In genomic region chr18:55589625-55590291, GRCh38 we compare ENCODE assay signal across 8 cellular contexts. TPM values are rescaled to one million over a fixed set of nuclear protein-coding genes. Genes with fewer than 3 reads are reported as not detected.
DNase-seq lines count a peak whose midpoint lies in the region; ATAC-seq and TF ChIP-seq lines count a peak whose summit lies in the region.

No MANE protein-coding gene starts in this region.

- H3K27ac Mint-ChIP-seq in CD4-positive, alpha-beta memory T cell: no peak overlapping the region

- H3K4me3 Mint-ChIP-seq in CD4-positive, alpha-beta memory T cell: peak overlapping the region in 7 of 8 donors; percentile 39 to 87 (median 73)

- peaks cover 36% of the 10 kb centered on the region in 2 donors for H3K27me3 Mint-ChIP-seq in CD4-positive, alpha-beta memory T cell

- intact Hi-C loops in CD4-positive, alpha-beta memory T cell (cut with micrococcal nuclease): no loop called here
- intact Hi-C loops in mucosa of descending colon (cut with DNase I, micrococcal nuclease): loop anchor here (5.0 to 10.0 kb wide), 2 partner anchors 165 to 352 kb away; no protein-coding TSS in a partner anchor

- DNase-seq in CD4-positive, alpha-beta memory T cell: peak; percentile 21 to 55 (median 46)
- peak; percentile 33 to 98 (median 92) for DNase-seq in HUDEP-2 (lab: John Stamatoyannopoulos, UW; ENCODE audit: unreplicated experiment in 76 of 76)
- peak; percentile 84 for DNase-seq in NT2/D1 (ENCODE audit: low read depth, low spot score)
- DNase-seq in activated T-cell treated with anti-CD3 and anti-CD28 coated beads for 48 hours (ENCODE audit: low read depth): peak; percentile 70
- DNase-seq in erythroblast (lab: John Stamatoyannopoulos, UW): peak; percentile 98
- peak; percentile 91 to 95 (median 91) for DNase-seq in mucosa of descending colon
- DNase-seq in stimulated activated CD8-positive, alpha-beta memory T cell treated with anti-CD3 and anti-CD28 coated beads, Interleukin-2, amount 100 ng/mL, for 48 hours (ENCODE audit: low read depth in 2 of 2): peak; percentile 57 to 70

- peaks cover 0 to 3% of the 10 kb centered on the region in 2 donors for H3K36me3 Mint-ChIP-seq in CD4-positive, alpha-beta memory T cell

- CTCF ChIA-PET in CD4-positive, alpha-beta memory T cell (lab: Charles Lee; ENCODE audit: partially characterized antibody): no interaction called here

- peak; percentile 87 for ATAC-seq in GM21360 (IDR thresholded peaks at IDR 0.05; ENCODE audit: unreplicated experiment)
- peak; percentile 97 for ATAC-seq in mucosa of descending colon

- peaks cover 5% of the 10 kb centered on the region for H3K27me3 ChIP-seq in CD4-positive, alpha-beta memory T cell (ENCODE audit: insufficient read depth, low read length)
- no peaks in the 10 kb centered on the region for H3K27me3 ChIP-seq in NT2/D1 (ENCODE audit: insufficient read depth, insufficient read length)

- POLR2A ChIA-PET in CD4-positive, alpha-beta memory T cell (lab: Charles Lee; ENCODE audit: partially characterized antibody): no interaction called here

- H3K4me1 Mint-ChIP-seq in CD4-positive, alpha-beta memory T cell: peaks cover 9 to 24% (median 12%) of the 10 kb centered on the region in 4 donors

- TF ChIP-seq CTCF in mucosa of descending colon (IDR thresholded peaks at IDR 0.05): no peak

- H3K4me3 ChIP-seq in CD4-positive, alpha-beta memory T cell (ENCODE audit: low read length in 2 of 2): no peak overlapping the region
- peak overlapping the region; percentile 65 for H3K4me3 ChIP-seq in NT2/D1 (ENCODE audit: insufficient read length, low read depth)
- H3K4me3 ChIP-seq in mucosa of descending colon: peak overlapping the region; percentile 3

- H3K36me3 ChIP-seq in CD4-positive, alpha-beta memory T cell (ENCODE audit: insufficient read depth, low read length): no peaks in the 10 kb centered on the region
- H3K36me3 ChIP-seq in NT2/D1 (ENCODE audit: insufficient read depth, insufficient read length, low read length): no peaks in the 10 kb centered on the region
- no peaks in the 10 kb centered on the region for H3K36me3 ChIP-seq in mucosa of descending colon (ENCODE audit: low read depth)

- no peaks in the 10 kb centered on the region for H3K9me3 ChIP-seq in CD4-positive, alpha-beta memory T cell (ENCODE audit: control insufficient read depth in 1 of 2, low read length in 2 of 2)
- H3K9me3 ChIP-seq in NT2/D1 (ENCODE audit: insufficient read depth, low read length): no peaks in the 10 kb centered on the region
- no peaks in the 10 kb centered on the region for H3K9me3 ChIP-seq in mucosa of descending colon

- H3K27ac ChIP-seq in CD4-positive, alpha-beta memory T cell (ENCODE audit: low read depth, low read length): no peak overlapping the region

- no peaks in the 10 kb centered on the region for H3K4me1 ChIP-seq in CD4-positive, alpha-beta memory T cell (ENCODE audit: insufficient read depth, low read length)
- H3K4me1 ChIP-seq in NT2/D1 (ENCODE audit: insufficient read depth, insufficient read length): peaks cover 5% of the 10 kb centered on the region
- H3K4me1 ChIP-seq in mucosa of descending colon (ENCODE audit: low read depth): no peaks in the 10 kb centered on the region

- TF ChIP-seq POLR2A in erythroblast (IDR thresholded peaks at IDR 0.05; ENCODE audit: low read length): peak; percentile 84

- peak overlapping the region; percentile 79 for H3K9ac ChIP-seq in NT2/D1 (ENCODE audit: insufficient read length, low read depth)

- H3K9me3 Mint-ChIP-seq in CD4-positive, alpha-beta memory T cell: peaks cover 0 to 35% (median 9%) of the 10 kb centered on the region in 8 donors

RNA-seq across cellular contexts. Expression of gene TCF4, which starts 1.8 kb away (rescaled TPM):
- under 1 TPM; 0.58 to 0.93 TPM for total RNA-seq in CD4-positive, alpha-beta memory T cell
- polyA plus RNA-seq in CD4-positive, alpha-beta memory T cell: 1 to 10 TPM in 1 of 2 donors, under 1 TPM in 1; 0.11 to 2.2 TPM
- 10 to 100 TPM; 20.7 to 88.2 (median 24.6) TPM for total RNA-seq in mucosa of descending colon

Comparison
In these comparisons a context has a peak if more than half of its experiments do, and no peak if none do; other contexts are left out.
1. DNase-seq: peak in every context shown above with its lines; median percentile 98 in erythroblast; 92 in HUDEP-2; 91 in mucosa of descending colon; 84 in NT2/D1; 70 in activated T-cell treated with anti-CD3 and anti-CD28 coated beads for 48 hours; 64 in stimulated activated CD8-positive, alpha-beta memory T cell treated with anti-CD3 and anti-CD28 coated beads, Interleukin-2, amount 100 ng/mL, for 48 hours; 46 in CD4-positive, alpha-beta memory T cell.
2. H3K4me3 ChIP-seq: peak in NT2/D1 (single experiment) and mucosa of descending colon (single experiment); none in CD4-positive, alpha-beta memory T cell (0 of 2).
3. RNA of gene TCF4, which starts 1.8 kb away (total RNA-seq): 20.7 to 88.2 TPM in mucosa of descending colon; 0.58 to 0.93 TPM in CD4-positive, alpha-beta memory T cell; every median in the first group is over 10 times any median in the second.